ENCODE assay signal across 1 cellular context in genomic region chr16:86809458-86809955, GRCh38.
TF ChIP-seq lines count a peak whose summit lies in the region.

No MANE protein-coding gene starts in this region.

TF ChIP-seq in HepG2, 621 proteins besides CTCF, POLR2A, EP300 and RAD21 (continued from another document):
- no peak for TF ChIP-seq PRDM10 (CRISPR knock-in tag; IDR thresholded peaks at IDR 0.05; ENCODE audit: low read depth)
- TF ChIP-seq ZFP62 (CRISPR knock-in tag; IDR thresholded peaks at IDR 0.05) = no peak
- TF ChIP-seq RORA (CRISPR knock-in tag; IDR thresholded peaks at IDR 0.05) = no peak
- TF ChIP-seq KDM6A (CRISPR knock-in tag; IDR thresholded peaks at IDR 0.05; ENCODE audit: low read depth) = no peak
- TF ChIP-seq PRPF4 (IDR thresholded peaks at IDR 0.05; ENCODE audit: low read depth, low read length, poor library complexity, severe bottlenecking) = no peak
- no peak for TF ChIP-seq TGIF2 (CRISPR knock-in tag; IDR thresholded peaks at IDR 0.05)
- TF ChIP-seq ZMYM4 (CRISPR knock-in tag; IDR thresholded peaks at IDR 0.05) = no peak
- TF ChIP-seq RFX5 (IDR thresholded peaks at IDR 0.05; ENCODE audit: low read depth, low read length) = no peak
- TF ChIP-seq ZNF800 (CRISPR knock-in tag; IDR thresholded peaks at IDR 0.05) = no peak
- TF ChIP-seq ZNF615 (CRISPR knock-in tag; IDR thresholded peaks at IDR 0.05; ENCODE audit: borderline replicate concordance) = no peak
- TF ChIP-seq NFIB (CRISPR knock-in tag; IDR thresholded peaks at IDR 0.05; ENCODE audit: borderline replicate concordance) = no peak
- no peak for TF ChIP-seq DPF2 (CRISPR knock-in tag; IDR thresholded peaks at IDR 0.05; ENCODE audit: borderline replicate concordance, low read depth)
